Comparison of ENCODE assay signal across 1 cellular context in genomic region chr1:119366424-119366823, GRCh38.
TF ChIP-seq lines count a peak whose summit lies in the region.

No MANE protein-coding gene starts in this region.

TF ChIP-seq in GM12878, 131 proteins besides CTCF, POLR2A, EP300 and RAD21 (continued from another document):
- peak; percentile 38; the same call in 1 of the 3 replicates for TF ChIP-seq POU2F2 (IDR thresholded peaks at IDR 0.05; ENCODE audit: borderline replicate concordance, low read depth, low read length)
- TF ChIP-seq JUNB (IDR thresholded peaks at IDR 0.05) = no peak
- no peak for TF ChIP-seq KDM1A (IDR thresholded peaks at IDR 0.05; ENCODE audit: borderline replicate concordance)
- no peak for TF ChIP-seq GATAD2B (conservative IDR thresholded peaks at IDR 0.05; ENCODE audit: low read depth)
- TF ChIP-seq MTA3 (IDR thresholded peaks at IDR 0.05; ENCODE audit: borderline replicate concordance, low read length) = no peak
